1 cellular context compared by ENCODE assay signal in genomic region chr3:9395570-9396300, GRCh38.
TF ChIP-seq lines count a peak whose summit lies in the region.

No MANE protein-coding gene starts in this region.

TF ChIP-seq in HCT116, 20 proteins besides CTCF, POLR2A, EP300 and RAD21 (continued from another document):
- TF ChIP-seq POLR2AphosphoS5 (IDR thresholded peaks at IDR 0.05; ENCODE audit: low read depth, low read length) (no peak; the same call in 1 of the 2 replicates), JUND (IDR thresholded peaks at IDR 0.05) (no peak)
